Comparison of ENCODE assay signal across 25 cellular contexts in the genomic region with DNA sequence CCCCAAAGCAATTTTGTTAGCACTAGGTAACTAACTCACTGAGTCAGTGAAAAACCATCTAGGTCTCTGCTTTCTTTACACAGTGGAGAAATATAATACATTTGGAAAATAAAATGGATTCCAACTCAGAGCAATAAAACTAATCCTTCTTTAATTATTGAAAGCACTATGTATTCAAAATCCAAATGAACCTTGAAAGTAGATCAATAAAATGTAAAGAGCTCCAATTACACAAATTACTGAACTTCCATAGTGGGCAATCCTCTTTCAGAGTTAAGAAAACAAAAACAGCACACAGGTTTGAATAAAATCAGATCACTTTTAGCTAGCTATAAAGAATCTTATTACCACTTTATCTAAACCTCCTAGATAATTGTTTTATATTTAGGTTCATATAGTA.
"Had no signal": no experiment of that assay in that cellular context is flagged by ENCODE, and none has a peak within 500 bp of the region (broad histone marks: within the 10 kb centered on the region; RNA-seq: fewer than 3 reads in every experiment).

No MANE protein-coding gene starts in this region.

- H3K27me3 ChIP-seq: esophagus squamous epithelium, left lung, right atrium auricular region, suprapubic skin, transverse colon, vagina had no signal

- ATAC-seq: effector memory CD8-positive, alpha-beta T cell; heart right ventricle; left cardiac atrium; left lung; naive thymus-derived CD4-positive, alpha-beta T cell; sciatic nerve; stimulated activated naive CD8-positive, alpha-beta T cell treated with anti-CD3 and anti-CD28 coated beads, Interleukin-15, amount 100 ng/mL, for 72 hours had no signal

- H3K27ac ChIP-seq: esophagus squamous epithelium, heart right ventricle, left lung, prostate gland, right atrium auricular region, suprapubic skin, transverse colon, vagina had no signal

- H3K36me3 ChIP-seq: esophagus squamous epithelium, heart right ventricle, left lung, prostate gland, right atrium auricular region, suprapubic skin, transverse colon, vagina had no signal

- H3K4me3 ChIP-seq: esophagus squamous epithelium, heart right ventricle, left lung, prostate gland, right atrium auricular region, smooth muscle cell, suprapubic skin, transverse colon, vagina had no signal

- DNase-seq: effector memory CD8-positive, alpha-beta T cell; erythroblast; esophagus squamous epithelium; foreskin melanocyte; glutamatergic neuron; heart right ventricle; hippocampal formation; left cardiac atrium; left lung; midbrain; naive thymus-derived CD4-positive, alpha-beta T cell; nucleus accumbens; stimulated activated CD4-positive, alpha-beta T cell treated with anti-CD3 and anti-CD28 coated beads, Interleukin-12 subunit alpha, Interleukin-12 subunit beta, amount 100 ng/mL, for 4 hours; stimulated activated CD4-positive, alpha-beta T cell treated with anti-CD3 and anti-CD28 coated beads, Interleukin-1b, Interleukin-23, amount 100 ng/mL, for 48 hours; stimulated activated CD4-positive, alpha-beta T cell treated with anti-CD3 and anti-CD28 coated beads, Interleukin-4, amount 100 ng/mL, for 1 hour; stimulated activated CD8-positive, alpha-beta memory T cell treated with anti-CD3 and anti-CD28 coated beads, Interleukin-4, amount 100 ng/mL, for 48 hours; stimulated activated naive CD4-positive, alpha-beta T cell; stimulated activated naive CD8-positive, alpha-beta T cell treated with anti-CD3 and anti-CD28 coated beads, Interleukin-15, amount 100 ng/mL, for 72 hours; transverse colon had no signal

- H3K4me1 ChIP-seq: esophagus squamous epithelium, heart right ventricle, left lung, prostate gland, right atrium auricular region, suprapubic skin, transverse colon, vagina had no signal

- H3K9me3 ChIP-seq: esophagus squamous epithelium, prostate gland, right atrium auricular region, suprapubic skin, transverse colon, vagina had no signal

- H3K4me2 ChIP-seq: smooth muscle cell had no signal
